In the genomic region with DNA sequence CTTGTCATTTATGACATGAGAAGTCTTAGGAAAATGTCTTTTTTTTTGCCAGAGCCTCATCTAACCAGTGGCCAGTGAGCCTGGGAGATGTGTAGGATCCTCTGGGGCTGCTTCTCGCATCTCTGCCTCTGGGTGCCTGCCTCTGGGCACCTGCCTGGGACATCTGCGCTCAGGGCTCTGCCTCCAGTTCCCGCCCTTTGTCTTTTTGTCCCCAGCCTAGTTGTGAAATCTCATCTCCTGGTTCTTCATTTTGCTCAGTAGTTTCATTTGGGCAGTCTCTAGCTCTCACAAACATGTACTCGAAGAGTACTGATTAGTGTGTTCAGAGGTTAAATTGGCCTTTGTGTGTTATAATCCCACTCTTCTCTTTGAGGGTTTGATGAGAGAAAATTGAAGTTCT, we compare ENCODE assay signal across 1 cellular context.
TF ChIP-seq lines count a peak whose summit lies in the region.

No MANE protein-coding gene starts in this region.

TF ChIP-seq in GM23338, 12 proteins besides CTCF, POLR2A, EP300 and RAD21 (continued from another document):
- TF ChIP-seq, protein P1, sequence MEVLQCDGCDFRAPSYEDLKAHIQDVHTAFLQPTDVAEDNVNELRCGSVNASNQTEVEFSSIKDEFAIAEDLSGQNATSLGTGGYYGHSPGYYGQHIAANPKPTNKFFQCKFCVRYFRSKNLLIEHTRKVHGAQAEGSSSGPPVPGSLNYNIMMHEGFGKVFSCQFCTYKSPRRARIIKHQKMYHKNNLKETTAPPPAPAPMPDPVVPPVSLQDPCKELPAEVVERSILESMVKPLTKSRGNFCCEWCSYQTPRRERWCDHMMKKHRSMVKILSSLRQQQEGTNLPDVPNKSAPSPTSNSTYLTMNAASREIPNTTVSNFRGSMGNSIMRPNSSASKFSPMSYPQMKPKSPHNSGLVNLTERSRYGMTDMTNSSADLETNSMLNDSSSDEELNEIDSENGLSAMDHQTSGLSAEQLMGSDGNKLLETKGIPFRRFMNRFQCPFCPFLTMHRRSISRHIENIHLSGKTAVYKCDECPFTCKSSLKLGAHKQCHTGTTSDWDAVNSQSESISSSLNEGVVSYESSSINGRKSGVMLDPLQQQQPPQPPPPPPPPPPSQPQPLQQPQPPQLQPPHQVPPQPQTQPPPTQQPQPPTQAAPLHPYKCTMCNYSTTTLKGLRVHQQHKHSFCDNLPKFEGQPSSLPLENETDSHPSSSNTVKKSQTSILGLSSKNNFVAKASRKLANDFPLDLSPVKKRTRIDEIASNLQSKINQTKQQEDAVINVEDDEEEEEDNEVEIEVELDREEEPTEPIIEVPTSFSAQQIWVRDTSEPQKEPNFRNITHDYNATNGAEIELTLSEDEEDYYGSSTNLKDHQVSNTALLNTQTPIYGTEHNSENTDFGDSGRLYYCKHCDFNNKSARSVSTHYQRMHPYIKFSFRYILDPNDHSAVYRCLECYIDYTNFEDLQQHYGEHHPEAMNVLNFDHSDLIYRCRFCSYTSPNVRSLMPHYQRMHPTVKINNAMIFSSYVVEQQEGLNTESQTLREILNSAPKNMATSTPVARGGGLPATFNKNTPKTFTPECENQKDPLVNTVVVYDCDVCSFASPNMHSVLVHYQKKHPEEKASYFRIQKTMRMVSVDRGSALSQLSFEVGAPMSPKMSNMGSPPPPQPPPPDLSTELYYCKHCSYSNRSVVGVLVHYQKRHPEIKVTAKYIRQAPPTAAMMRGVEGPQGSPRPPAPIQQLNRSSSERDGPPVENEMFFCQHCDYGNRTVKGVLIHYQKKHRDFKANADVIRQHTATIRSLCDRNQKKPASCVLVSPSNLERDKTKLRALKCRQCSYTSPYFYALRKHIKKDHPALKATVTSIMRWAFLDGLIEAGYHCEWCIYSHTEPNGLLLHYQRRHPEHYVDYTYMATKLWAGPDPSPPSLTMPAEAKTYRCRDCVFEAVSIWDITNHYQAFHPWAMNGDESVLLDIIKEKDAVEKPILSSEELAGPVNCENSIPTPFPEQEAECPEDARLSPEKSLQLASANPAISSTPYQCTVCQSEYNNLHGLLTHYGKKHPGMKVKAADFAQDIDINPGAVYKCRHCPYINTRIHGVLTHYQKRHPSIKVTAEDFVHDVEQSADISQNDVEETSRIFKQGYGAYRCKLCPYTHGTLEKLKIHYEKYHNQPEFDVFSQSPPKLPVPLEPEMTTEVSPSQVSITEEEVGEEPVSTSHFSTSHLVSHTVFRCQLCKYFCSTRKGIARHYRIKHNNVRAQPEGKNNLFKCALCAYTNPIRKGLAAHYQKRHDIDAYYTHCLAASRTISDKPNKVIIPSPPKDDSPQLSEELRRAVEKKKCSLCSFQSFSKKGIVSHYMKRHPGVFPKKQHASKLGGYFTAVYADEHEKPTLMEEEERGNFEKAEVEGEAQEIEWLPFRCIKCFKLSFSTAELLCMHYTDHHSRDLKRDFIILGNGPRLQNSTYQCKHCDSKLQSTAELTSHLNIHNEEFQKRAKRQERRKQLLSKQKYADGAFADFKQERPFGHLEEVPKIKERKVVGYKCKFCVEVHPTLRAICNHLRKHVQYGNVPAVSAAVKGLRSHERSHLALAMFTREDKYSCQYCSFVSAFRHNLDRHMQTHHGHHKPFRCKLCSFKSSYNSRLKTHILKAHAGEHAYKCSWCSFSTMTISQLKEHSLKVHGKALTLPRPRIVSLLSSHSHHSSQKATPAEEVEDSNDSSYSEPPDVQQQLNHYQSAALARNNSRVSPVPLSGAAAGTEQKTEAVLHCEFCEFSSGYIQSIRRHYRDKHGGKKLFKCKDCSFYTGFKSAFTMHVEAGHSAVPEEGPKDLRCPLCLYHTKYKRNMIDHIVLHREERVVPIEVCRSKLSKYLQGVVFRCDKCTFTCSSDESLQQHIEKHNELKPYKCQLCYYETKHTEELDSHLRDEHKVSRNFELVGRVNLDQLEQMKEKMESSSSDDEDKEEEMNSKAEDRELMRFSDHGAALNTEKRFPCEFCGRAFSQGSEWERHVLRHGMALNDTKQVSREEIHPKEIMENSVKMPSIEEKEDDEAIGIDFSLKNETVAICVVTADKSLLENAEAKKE (CRISPR knock-in tag; IDR thresholded peaks at IDR 0.05) = no peak
- no peak for TF ChIP-seq ZNF331 (CRISPR knock-in tag; IDR thresholded peaks at IDR 0.05; ENCODE audit: low read depth)
- no peak for TF ChIP-seq EZH2 (IDR thresholded peaks at IDR 0.05; ENCODE audit: low read depth, unreplicated experiment)
